9 cellular contexts compared by ENCODE assay signal in genomic region chr16:85227924-85228462, GRCh38.
DNase-seq lines count a peak whose midpoint lies in the region; ATAC-seq, FAIRE-seq and TF ChIP-seq lines count a peak whose summit lies in the region.
"Had no signal": no experiment of that assay in that cellular context is flagged by ENCODE, and none has a peak within 500 bp of the region (broad histone marks: within the 10 kb centered on the region; RNA-seq: fewer than 3 reads in every experiment).

No MANE protein-coding gene starts in this region.

- peak overlapping the region; percentile 80 for H3K27ac Mint-ChIP-seq in astrocyte (ENCODE audit: unreplicated experiment)
- no peak overlapping the region for H3K27ac Mint-ChIP-seq in activated T-helper 1 cell treated with anti-CD3 and anti-CD28 coated beads, Interleukin-12 subunit alpha, Interleukin-12 subunit beta, Interleukin-2, Interleukin-4 antibody, amounts not matched to agents 30 ng/mL and 10 ng/mL and 1 ng/mL, durations not matched to agents 14 hours and 24 hours and 36 hours

- no peak overlapping the region for H3K4me3 ChIP-seq in astrocyte (ENCODE audit: insufficient read depth, low read depth, low read length)
- H3K4me3 ChIP-seq: colonic mucosa had no signal

- no peak for DNase-seq in GM12891 (ENCODE audit: insufficient read length, low spot score)
- peak; percentile 74 for DNase-seq in astrocyte (ENCODE audit: low read depth)
- DNase-seq in occipital lobe (lab: John Stamatoyannopoulos, UW): peak; percentile 18
- no peak for DNase-seq in activated T-helper 1 cell treated with anti-CD3 and anti-CD28 coated beads, Interleukin-12 subunit alpha, Interleukin-12 subunit beta, Interleukin-2, Interleukin-4 antibody, amounts not matched to agents 30 ng/mL and 10 ng/mL and 1 ng/mL, durations not matched to agents 14 hours and 24 hours and 36 hours (ENCODE audit: low spot score)
- DNase-seq in SKM-1 (lab: John Stamatoyannopoulos, UW; ENCODE audit: unreplicated experiment): no peak
- DNase-seq: colonic mucosa had no signal

- H3K27me3 Mint-ChIP-seq in astrocyte (ENCODE audit: low read depth, unreplicated experiment): no peaks in the 10 kb centered on the region
- no peaks in the 10 kb centered on the region for H3K27me3 Mint-ChIP-seq in activated T-helper 1 cell treated with anti-CD3 and anti-CD28 coated beads, Interleukin-12 subunit alpha, Interleukin-12 subunit beta, Interleukin-2, Interleukin-4 antibody, amounts not matched to agents 30 ng/mL and 10 ng/mL and 1 ng/mL, durations not matched to agents 14 hours and 24 hours and 36 hours (ENCODE audit: insufficient read depth)

- no peak for TF ChIP-seq CTCF in astrocyte (IDR thresholded peaks at IDR 0.05; ENCODE audit: insufficient read depth, low read depth, low read length)

- H3K9ac ChIP-seq in astrocyte (ENCODE audit: low read length): peak overlapping the region; percentile 48

- peak; percentile 35; the same call in 1 of the 2 replicates for TF ChIP-seq POLR2A in GM12891 (IDR thresholded peaks at IDR 0.05; ENCODE audit: low read depth, low read length)

- no peaks in the 10 kb centered on the region for H3K27me3 ChIP-seq in astrocyte (ENCODE audit: insufficient read depth, low read length)
- H3K27me3 ChIP-seq: colonic mucosa had no signal

- no peaks in the 10 kb centered on the region for H3K9me3 ChIP-seq in astrocyte (ENCODE audit: insufficient read depth, low read depth, low read length)
- H3K9me3 ChIP-seq: colonic mucosa had no signal

- no peak overlapping the region for H3K4me3 Mint-ChIP-seq in astrocyte (ENCODE audit: unreplicated experiment)
- H3K4me3 Mint-ChIP-seq in activated T-helper 1 cell treated with anti-CD3 and anti-CD28 coated beads, Interleukin-12 subunit alpha, Interleukin-12 subunit beta, Interleukin-2, Interleukin-4 antibody, amounts not matched to agents 30 ng/mL and 10 ng/mL and 1 ng/mL, durations not matched to agents 14 hours and 24 hours and 36 hours: no peak overlapping the region

- peak; percentile 9 for ATAC-seq in HG03342 (IDR thresholded peaks at IDR 0.05; ENCODE audit: unreplicated experiment)
- no peak for ATAC-seq in HG02884 (IDR thresholded peaks at IDR 0.05; ENCODE audit: unreplicated experiment)
- ATAC-seq in HG02588 (IDR thresholded peaks at IDR 0.05; ENCODE audit: unreplicated experiment): no peak

- no peak overlapping the region for H2AFZ ChIP-seq in astrocyte (ENCODE audit: low read depth, low read length)

- peaks cover 56% of the 10 kb centered on the region for H4K20me1 ChIP-seq in astrocyte (ENCODE audit: insufficient read depth, low read length)

- intact Hi-C loops in activated T-helper 1 cell treated with anti-CD3 and anti-CD28 coated beads, Interleukin-12 subunit alpha, Interleukin-12 subunit beta, Interleukin-2, Interleukin-4 antibody, amounts not matched to agents 30 ng/mL and 10 ng/mL and 1 ng/mL, durations not matched to agents 14 hours and 24 hours and 36 hours (cut with micrococcal nuclease): no loop called here

- peaks cover 19% of the 10 kb centered on the region for H3K79me2 ChIP-seq in astrocyte (ENCODE audit: insufficient read depth, low read length)

- peak overlapping the region; percentile 48 for H3K27ac ChIP-seq in astrocyte (ENCODE audit: low read depth, low read length)
- H3K27ac ChIP-seq: colonic mucosa had no signal

- H3K4me1 ChIP-seq in astrocyte (ENCODE audit: insufficient read depth, low read length): peaks cover 35% of the 10 kb centered on the region
- H3K4me1 ChIP-seq: colonic mucosa had no signal

- H3K4me1 Mint-ChIP-seq in astrocyte (ENCODE audit: low read depth, unreplicated experiment): peaks cover 16% of the 10 kb centered on the region
- H3K4me1 Mint-ChIP-seq in activated T-helper 1 cell treated with anti-CD3 and anti-CD28 coated beads, Interleukin-12 subunit alpha, Interleukin-12 subunit beta, Interleukin-2, Interleukin-4 antibody, amounts not matched to agents 30 ng/mL and 10 ng/mL and 1 ng/mL, durations not matched to agents 14 hours and 24 hours and 36 hours (ENCODE audit: low read depth): no peaks in the 10 kb centered on the region

- peaks cover 3% of the 10 kb centered on the region for H3K9me3 Mint-ChIP-seq in astrocyte (ENCODE audit: unreplicated experiment)
- no peaks in the 10 kb centered on the region for H3K9me3 Mint-ChIP-seq in activated T-helper 1 cell treated with anti-CD3 and anti-CD28 coated beads, Interleukin-12 subunit alpha, Interleukin-12 subunit beta, Interleukin-2, Interleukin-4 antibody, amounts not matched to agents 30 ng/mL and 10 ng/mL and 1 ng/mL, durations not matched to agents 14 hours and 24 hours and 36 hours

- H3K36me3 Mint-ChIP-seq in astrocyte (ENCODE audit: low read depth, unreplicated experiment): peaks cover 2% of the 10 kb centered on the region
- H3K36me3 Mint-ChIP-seq in activated T-helper 1 cell treated with anti-CD3 and anti-CD28 coated beads, Interleukin-12 subunit alpha, Interleukin-12 subunit beta, Interleukin-2, Interleukin-4 antibody, amounts not matched to agents 30 ng/mL and 10 ng/mL and 1 ng/mL, durations not matched to agents 14 hours and 24 hours and 36 hours (ENCODE audit: low read depth): no peaks in the 10 kb centered on the region

- peak overlapping the region; percentile 69 for H3K4me2 ChIP-seq in astrocyte (ENCODE audit: low read length)

- H3K36me3 ChIP-seq in astrocyte (ENCODE audit: insufficient read depth, low read length): no peaks in the 10 kb centered on the region
- H3K36me3 ChIP-seq: colonic mucosa had no signal

- no peak for FAIRE-seq in GM12891 (lab: Jason Lieb, UNC)
- no peak for FAIRE-seq in astrocyte (lab: Jason Lieb, UNC)

TF ChIP-seq in GM12891, 5 proteins besides CTCF, POLR2A, EP300 and RAD21:
- no peak for TF ChIP-seq PAX5 (IDR thresholded peaks at IDR 0.05; ENCODE audit: insufficient read depth, low read length, severe bottlenecking)
- no peak for TF ChIP-seq TAF1 (IDR thresholded peaks at IDR 0.05; ENCODE audit: low read depth, low read length)
- TF ChIP-seq POU2F2 (IDR thresholded peaks at IDR 0.05; ENCODE audit: low read depth, low read length): 0 out of 2 replicates have a peak, but pooled peaks have one; percentile 21
- no peak for TF ChIP-seq SPI1 (IDR thresholded peaks at IDR 0.05; ENCODE audit: low read depth, low read length)

Comparison
In these comparisons a context has a peak if more than half of its experiments do, and no peak if none do; other contexts are left out.
1. DNase-seq: peak in astrocyte (single experiment) and occipital lobe (single experiment); none in GM12891 (single experiment), activated T-helper 1 cell treated with anti-CD3 and anti-CD28 coated beads, Interleukin-12 subunit alpha, Interleukin-12 subunit beta, Interleukin-2, Interleukin-4 antibody, amounts not matched to agents 30 ng/mL and 10 ng/mL and 1 ng/mL, durations not matched to agents 14 hours and 24 hours and 36 hours (single experiment) and SKM-1 (single experiment).